ENCODE assay signal across 9 cellular contexts in genomic region chr17:10631048-10631700, GRCh38. TPM values are rescaled to one million over a fixed set of nuclear protein-coding genes. Genes with fewer than 3 reads are reported as not detected.
A peak's percentile ranks its signal among the peaks of the same experiment; 100 is the strongest.
DNase-seq lines count a peak whose midpoint lies in the region; FAIRE-seq and TF ChIP-seq lines count a peak whose summit lies in the region.
"Had no signal": no experiment of that assay in that cellular context is flagged by ENCODE, and none has a peak within 500 bp of the region (broad histone marks: within the 10 kb centered on the region; RNA-seq: fewer than 3 reads in every experiment).

No MANE protein-coding gene starts in this region.

- intact Hi-C loops in esophagus squamous epithelium (cut with DNase I) (no loop called here), sigmoid colon (cut with DNase I) (no loop called here)

- TF ChIP-seq CTCF in esophagus squamous epithelium (IDR thresholded peaks at IDR 0.05), result peak; percentile 36 to 75 (median 63)
- peak in 3 of 4 experiments; percentile 43 to 84 (median 54) for TF ChIP-seq CTCF in sigmoid colon (IDR thresholded peaks at IDR 0.05)

- H3K27ac ChIP-seq in esophagus squamous epithelium (no peak overlapping the region), sigmoid colon (no peak overlapping the region)

- in situ Hi-C loops in SK-MEL-5 (cut with HindIII; ENCODE audit: low pct_unique_long_range_greater_than_20kb, low sequenced_read_pairs), result no loop called here

- no peak overlapping the region for H3K4me3 ChIP-seq in esophagus squamous epithelium
- no peak overlapping the region for H3K4me3 ChIP-seq in sigmoid colon

- TF ChIP-seq EP300 in sigmoid colon (IDR thresholded peaks at IDR 0.05), result no peak

- H3K27me3 ChIP-seq in esophagus squamous epithelium (no peaks in the 10 kb centered on the region), sigmoid colon (no peaks in the 10 kb centered on the region)

- WGBS in esophagus squamous epithelium, 2 donors, result 48 to 50% methylated on average over 18 of the region's 18 CpGs
- 52% methylated on average over 18 of the region's 18 CpGs for WGBS in sigmoid colon, 2 donors

- peak; percentile 82 for FAIRE-seq in GM12891 (lab: Jason Lieb, UNC)
- no peak for FAIRE-seq in RCC 7860 (lab: Jason Lieb, UNC)
- FAIRE-seq: frontal cortex had no signal

- peaks cover 0 to 6% (median 0%) of the 10 kb centered on the region in 3 donors for H3K4me1 ChIP-seq in esophagus squamous epithelium
- no peaks in the 10 kb centered on the region for H3K4me1 ChIP-seq in sigmoid colon

- peaks cover 0 to 36% (median 0%) of the 10 kb centered on the region in 3 donors for H3K36me3 ChIP-seq in esophagus squamous epithelium
- H3K36me3 ChIP-seq in sigmoid colon, result peaks cover 0 to 44% (median 4%) of the 10 kb centered on the region in 4 donors

- H3K9me3 ChIP-seq in esophagus squamous epithelium (no peaks in the 10 kb centered on the region), sigmoid colon (no peaks in the 10 kb centered on the region)

- TF ChIP-seq POLR2A in GM12891 (IDR thresholded peaks at IDR 0.05; ENCODE audit: low read depth, low read length) (no peak), esophagus squamous epithelium (IDR thresholded peaks at IDR 0.05) (no peak), sigmoid colon (IDR thresholded peaks at IDR 0.05) (no peak)

- peak; percentile 76 for DNase-seq in AG20443 (ENCODE audit: low spot score)
- peak; percentile 30 for DNase-seq in GM12891 (ENCODE audit: insufficient read length, low spot score)
- peak; percentile 51 for DNase-seq in SK-MEL-5 (ENCODE audit: low read depth, low spot score)
- DNase-seq in esophagus squamous epithelium (lab: John Stamatoyannopoulos, UW), result no peak
- no peak for DNase-seq in sigmoid colon
- DNase-seq in RCC 7860 (ENCODE audit: low spot score), result no peak
- no peak for DNase-seq in NCI-H1417 treated with DMSO at 0.1 percent for 48 hours (lab: John Stamatoyannopoulos, UW)
- DNase-seq in activated gamma-delta T cell (lab: John Stamatoyannopoulos, UW), result no peak

TF ChIP-seq in GM12891, 5 proteins besides CTCF, POLR2A, EP300 and RAD21:
- TF ChIP-seq PAX5 (IDR thresholded peaks at IDR 0.05; ENCODE audit: insufficient read depth, low read length, severe bottlenecking), result no peak
- TF ChIP-seq POU2F2 (IDR thresholded peaks at IDR 0.05; ENCODE audit: low read depth, low read length), result no peak
- TF ChIP-seq SPI1 (IDR thresholded peaks at IDR 0.05; ENCODE audit: low read depth, low read length), result no peak
- TF ChIP-seq TAF1 (IDR thresholded peaks at IDR 0.05; ENCODE audit: low read depth, low read length), result no peak
- TF ChIP-seq POLR2AphosphoS5 (IDR thresholded peaks at IDR 0.05; ENCODE audit: low read depth, low read length), result no peak

RNA-seq across cellular contexts. Expression of gene MYH3, which starts 25.9 kb away (rescaled TPM):
- polyA plus RNA-seq in GM12891 (2012; ENCODE audit: low read depth, missing spikeins), result 1.2 TPM
- total RNA-seq in SK-MEL-5 (2014; rRNA removed; shearing (Covaris generic)), result 0.71 and 1.3 TPM in 2 replicates
- polyA plus RNA-seq in SK-MEL-5 (2015; cell fraction: cytosol; rRNA removed), result 0.41 and 1.9 TPM in 2 replicates
- polyA plus RNA-seq in SK-MEL-5 (2015; cell fraction: nucleus; rRNA removed), result 13.9 and 19.1 TPM in 2 replicates
- 1 to 10 TPM in 2 of 4 donors, under 1 TPM in 1, not detected in 1; 0.64 to 1.6 (median 1.5) TPM for total RNA-seq in esophagus squamous epithelium
- 100 to 1,000 TPM in 1 of 4 donors, 1 to 10 TPM in 2, under 1 TPM in 1; 0.82 to 108 (median 2.0) TPM for total RNA-seq in sigmoid colon
- 1 to 10 TPM in 2 of 3 donors, under 1 TPM in 1; 0.23 to 2.9 (median 1.2) TPM for polyA plus RNA-seq in sigmoid colon

Comparison
In these comparisons a context has a peak if more than half of its experiments do, and no peak if none do; other contexts are left out.
1. DNase-seq: peak in AG20443 (single experiment), GM12891 (single experiment) and SK-MEL-5 (single experiment); none in esophagus squamous epithelium (single experiment), sigmoid colon (single experiment), RCC 7860 (single experiment), NCI-H1417 treated with DMSO at 0.1 percent for 48 hours (single experiment) and activated gamma-delta T cell (single experiment).